Comparison of ENCODE assay signal across 8 cellular contexts in genomic region chr15:56365075-56365711, GRCh38. TPM values are rescaled to one million over a fixed set of nuclear protein-coding genes. Genes with fewer than 3 reads are reported as not detected.
DNase-seq lines count a peak whose midpoint lies in the region; ATAC-seq and TF ChIP-seq lines count a peak whose summit lies in the region.

Gene TEX9 (plus strand): TSS chr15:56365426. CDS start chr15:56365451, 25 bp downstream.

- H3K27me3 ChIP-seq in testis, result no peaks in the 10 kb centered on the region

- WGBS in testis, 2 donors, result 0% methylated on average over 44 to 45 of the region's 45 CpGs

- DNase-seq in ELR (ENCODE audit: low read depth) (peak; percentile 88), H4 (ENCODE audit: low spot score) (peak; percentile 77), LHCN-M2 (ENCODE audit: low read depth) (peak; percentile 82), SHP77 (lab: John Stamatoyannopoulos, UW) (peak; percentile 70 to 89), glomerular visceral epithelial cell (ENCODE audit: extremely low spot score) (peak; percentile 86), omental fat pad (ENCODE audit: low spot score) (peak; percentile 52), testis (peak; percentile 95)
- peak; percentile 86 for DNase-seq in activated naive CD4-positive, alpha-beta T cell treated with anti-CD3 and anti-CD28 coated beads for 36 hours

- H3K4me1 Mint-ChIP-seq in activated naive CD4-positive, alpha-beta T cell treated with anti-CD3 and anti-CD28 coated beads for 36 hours (ENCODE audit: low read depth), result peaks cover 9% of the 10 kb centered on the region

- TF ChIP-seq CTCF in omental fat pad (IDR thresholded peaks at IDR 0.05) (no peak), testis (IDR thresholded peaks at IDR 0.05) (no peak)

- H3K36me3 Mint-ChIP-seq in activated naive CD4-positive, alpha-beta T cell treated with anti-CD3 and anti-CD28 coated beads for 36 hours (ENCODE audit: low read depth), result no peaks in the 10 kb centered on the region

- H3K36me3 ChIP-seq in testis (ENCODE audit: low read depth, missing control alignments), result no peaks in the 10 kb centered on the region

- H3K9me3 ChIP-seq in testis, result no peaks in the 10 kb centered on the region

- peak within 1 kb of the TSS; percentile 2 to 58 for H3K27ac ChIP-seq in testis

- no peak for TF ChIP-seq POLR2A in testis (IDR thresholded peaks at IDR 0.05)

- H3K9me3 Mint-ChIP-seq in activated naive CD4-positive, alpha-beta T cell treated with anti-CD3 and anti-CD28 coated beads for 36 hours, result peaks cover 2% of the 10 kb centered on the region

- no peak within 1 kb of the TSS for H3K27ac Mint-ChIP-seq in activated naive CD4-positive, alpha-beta T cell treated with anti-CD3 and anti-CD28 coated beads for 36 hours

- CTCF ChIA-PET in activated naive CD4-positive, alpha-beta T cell treated with anti-CD3 and anti-CD28 coated beads for 36 hours (lab: Charles Lee), result no interaction called here

- H3K4me3 Mint-ChIP-seq in activated naive CD4-positive, alpha-beta T cell treated with anti-CD3 and anti-CD28 coated beads for 36 hours, result peak within 1 kb of the TSS; percentile 75

- intact Hi-C loops in activated naive CD4-positive, alpha-beta T cell treated with anti-CD3 and anti-CD28 coated beads for 36 hours (cut with micrococcal nuclease), result loop anchor here (1.0 to 10.0 kb wide), 2 partner anchors 100 to 119 kb away; partner anchors contain the start of gene MNS1
- intact Hi-C loops in testis (cut with DNase I; ENCODE audit: low total_unique reads), result no loop called here

- peak; percentile 96 for ATAC-seq in omental fat pad (ENCODE audit: low FRiP score)

- H3K4me1 ChIP-seq in testis, result peaks cover 6% of the 10 kb centered on the region

- H3K4me3 ChIP-seq in testis, result peak within 1 kb of the TSS; percentile 65 to 73

- H3K27me3 Mint-ChIP-seq in activated naive CD4-positive, alpha-beta T cell treated with anti-CD3 and anti-CD28 coated beads for 36 hours (ENCODE audit: low read depth), result peaks cover 30% of the 10 kb centered on the region

RNA-seq across cellular contexts. Expression of gene TEX9, which starts in this region (rescaled TPM):
- total RNA-seq in H4 (2014; rRNA removed; shearing (Covaris generic)), result 3.5 and 9.5 TPM in 2 replicates
- 4.4 and 4.8 TPM in 2 replicates for total RNA-seq in LHCN-M2 (2014; rRNA removed)
- 1.3 TPM for polyA plus RNA-seq in LHCN-M2 (2012)
- 1 to 10 TPM; 1.1 to 1.4 TPM for total RNA-seq in activated naive CD4-positive, alpha-beta T cell treated with anti-CD3 and anti-CD28 coated beads for 36 hours
- 1 to 10 TPM; 1.9 to 5.0 (median 2.9) TPM for total RNA-seq in omental fat pad
- 10 to 100 TPM; 20.4 to 37.7 TPM for total RNA-seq in testis
- 9.9 TPM for polyA plus RNA-seq in testis (ENCODE audit: insufficient read depth, low read depth, low replicate concordance)

Comparison
In these comparisons a context has a peak if more than half of its experiments do, and no peak if none do; other contexts are left out.
1. Peak in every context shown above with its lines: DNase-seq, ATAC-seq, H3K4me3 ChIP-seq and H3K27ac ChIP-seq.